8 cellular contexts compared by ENCODE assay signal in genomic region chr21:34510148-34511142, GRCh38. TPM values are rescaled to one million over a fixed set of nuclear protein-coding genes. Genes with fewer than 3 reads are reported as not detected.
DNase-seq lines count a peak whose midpoint lies in the region; ATAC-seq and TF ChIP-seq lines count a peak whose summit lies in the region.

No MANE protein-coding gene starts in this region.

- ATAC-seq in GM19463 (IDR thresholded peaks at IDR 0.05; ENCODE audit: unreplicated experiment) (peak; percentile 70), HG03378 (IDR thresholded peaks at IDR 0.05; ENCODE audit: unreplicated experiment) (no peak)

- intact Hi-C loops in esophagus squamous epithelium (cut with DNase I): no loop called here

- H3K36me3 ChIP-seq in esophagus squamous epithelium: no peaks in the 10 kb centered on the region
- H3K36me3 ChIP-seq in tibial nerve: no peaks in the 10 kb centered on the region

- TF ChIP-seq EP300 in tibial nerve (IDR thresholded peaks at IDR 0.05): peak in 1 of 2 donors; percentile 9

- H3K9me3 ChIP-seq in esophagus squamous epithelium (no peaks in the 10 kb centered on the region), tibial nerve (no peaks in the 10 kb centered on the region)

- H3K36me3 Mint-ChIP-seq in nephron progenitor cell (ENCODE audit: low read depth): no peaks in the 10 kb centered on the region

- WGBS in esophagus squamous epithelium, 2 donors: 69 to 82% methylated on average over 9 to 12 of the region's 15 CpGs
- 73 to 76% methylated on average over 15 of the region's 15 CpGs for WGBS in tibial nerve, 2 donors

- peak overlapping the region in 1 of 4 donors; percentile 24 for H3K27ac ChIP-seq in esophagus squamous epithelium
- peak overlapping the region in 2 of 4 donors; percentile 26 to 78 for H3K27ac ChIP-seq in tibial nerve

- peak; percentile 77 for TF ChIP-seq CTCF in AG09319 (IDR thresholded peaks at IDR 0.05; ENCODE audit: low read depth, low read length)
- peak; percentile 35 to 77 (median 66) for TF ChIP-seq CTCF in esophagus squamous epithelium (IDR thresholded peaks at IDR 0.05)
- TF ChIP-seq CTCF in nephron progenitor cell (IDR thresholded peaks at IDR 0.05): peak; percentile 49
- TF ChIP-seq CTCF in tibial nerve (IDR thresholded peaks at IDR 0.05): peak; percentile 56 to 86 (median 76)

- no peaks in the 10 kb centered on the region for H3K4me1 Mint-ChIP-seq in nephron progenitor cell

- no peak overlapping the region for H3K27ac Mint-ChIP-seq in nephron progenitor cell

- no peak for TF ChIP-seq POLR2A in esophagus squamous epithelium (IDR thresholded peaks at IDR 0.05)
- TF ChIP-seq POLR2A in tibial nerve (IDR thresholded peaks at IDR 0.05): no peak

- peaks cover 3% of the 10 kb centered on the region for H3K27me3 Mint-ChIP-seq in nephron progenitor cell (ENCODE audit: low read depth, poor library complexity)

- H3K4me3 Mint-ChIP-seq in nephron progenitor cell: no peak overlapping the region

- H3K4me1 ChIP-seq in esophagus squamous epithelium (peaks cover 4 to 19% (median 12%) of the 10 kb centered on the region in 3 donors), tibial nerve (peaks cover 0 to 19% (median 5%) of the 10 kb centered on the region in 4 donors)

- H3K4me3 ChIP-seq in esophagus squamous epithelium (peak overlapping the region in 1 of 4 donors; percentile 40), tibial nerve (peak overlapping the region in 2 of 4 donors; percentile 19 to 34)

- H3K27me3 ChIP-seq in esophagus squamous epithelium (no peaks in the 10 kb centered on the region), tibial nerve (no peaks in the 10 kb centered on the region)

- no peaks in the 10 kb centered on the region for H3K9me3 Mint-ChIP-seq in nephron progenitor cell

- DNase-seq in AG09319 (ENCODE audit: extremely low read depth, low read depth) (peak; percentile 30), NCI-H146 treated with DMSO at 0.1 percent for 48 hours (lab: John Stamatoyannopoulos, UW; ENCODE audit: unreplicated experiment) (peak; percentile 5), esophagus squamous epithelium (lab: John Stamatoyannopoulos, UW) (no peak), nephron progenitor cell (peak; percentile 62), tibial nerve (ENCODE audit: low spot score in 2 of 2) (peak; percentile 62 to 69)
- peak; percentile 71 to 77 for DNase-seq in activated CD4-positive, alpha-beta T cell treated with anti-CD3 and anti-CD28 coated beads, Interleukin-2, amount 50 U/mL, for 48 hours

RNA-seq across cellular contexts. Expression of gene KCNE1, which starts 1.6 kb away (rescaled TPM):
- total RNA-seq in esophagus squamous epithelium: 1 to 10 TPM in 1 of 4 donors, under 1 TPM in 2, not detected in 1; 0.82 to 2.3 (median 0.83) TPM
- 10 to 100 TPM in 1 of 4 donors, 1 to 10 TPM in 3; 2.2 to 10.2 (median 2.9) TPM for total RNA-seq in tibial nerve
